In genomic region chr19:41906916-41907680, GRCh38 we compare ENCODE assay signal across 23 cellular contexts. TPM values are rescaled to one million over a fixed set of nuclear protein-coding genes. Genes with fewer than 3 reads are reported as not detected.
A peak's percentile ranks its signal among the peaks of the same experiment; 100 is the strongest.
DNase-seq lines count a peak whose midpoint lies in the region; ATAC-seq and TF ChIP-seq lines count a peak whose summit lies in the region.
"Had no signal": no experiment of that assay in that cellular context is flagged by ENCODE, and none has a peak within 500 bp of the region (broad histone marks: within the 10 kb centered on the region; RNA-seq: fewer than 3 reads in every experiment).

No MANE protein-coding gene starts in this region.

- peaks cover 14% of the 10 kb centered on the region for H3K27me3 Mint-ChIP-seq in T-helper 2 cell treated with Interferon-gamma antibody and Interleukin-4, amounts not matched to agents 5 μg/mL and 100 μg/mL, for 36 hours (ENCODE audit: low read depth)
- no peaks in the 10 kb centered on the region for H3K27me3 Mint-ChIP-seq in activated naive CD8-positive, alpha-beta T cell
- peaks cover 0 to 6% (median 4%) of the 10 kb centered on the region in 3 donors for H3K27me3 Mint-ChIP-seq in naive B cell

- peak overlapping the region; percentile 15; the same call in 1 of the 2 replicates for H3K27ac ChIP-seq in DOHH2 (ENCODE audit: low read depth, low read length)
- H3K27ac ChIP-seq: foreskin keratinocyte, hepatocyte, SJCRH30 had no signal

- H3K4me1 Mint-ChIP-seq in T-helper 2 cell treated with Interferon-gamma antibody and Interleukin-4, amounts not matched to agents 5 μg/mL and 100 μg/mL, for 36 hours (ENCODE audit: low read depth), result peaks cover 8% of the 10 kb centered on the region
- H3K4me1 Mint-ChIP-seq in activated naive CD8-positive, alpha-beta T cell (ENCODE audit: low read depth), result peaks cover 45% of the 10 kb centered on the region
- peaks cover 36 to 57% (median 43%) of the 10 kb centered on the region in 3 donors for H3K4me1 Mint-ChIP-seq in naive B cell

- H3K4me2 ChIP-seq in DOHH2 (ENCODE audit: low read length), result no peak overlapping the region
- H3K4me2 ChIP-seq: hepatocyte had no signal

- peak overlapping the region; percentile 56 for H3K27ac Mint-ChIP-seq in T-helper 2 cell treated with Interferon-gamma antibody and Interleukin-4, amounts not matched to agents 5 μg/mL and 100 μg/mL, for 36 hours
- H3K27ac Mint-ChIP-seq in activated naive CD8-positive, alpha-beta T cell, result peak overlapping the region; percentile 35
- H3K27ac Mint-ChIP-seq in naive B cell, result peak overlapping the region in 4 of 6 donors; percentile 40 to 69 (median 52)
- H3K27ac Mint-ChIP-seq: HFFc6, IgD-negative memory B cell had no signal

- H3K4me3 Mint-ChIP-seq in T-helper 2 cell treated with Interferon-gamma antibody and Interleukin-4, amounts not matched to agents 5 μg/mL and 100 μg/mL, for 36 hours, result no peak overlapping the region
- no peak overlapping the region for H3K4me3 Mint-ChIP-seq in activated naive CD8-positive, alpha-beta T cell
- H3K4me3 Mint-ChIP-seq in naive B cell, result no peak overlapping the region
- H3K4me3 Mint-ChIP-seq: HFFc6, IgD-negative memory B cell had no signal

- no peaks in the 10 kb centered on the region for H3K9me2 ChIP-seq in DOHH2 (replicated peaks; ENCODE audit: control insufficient read depth, low read length)

- peaks cover 51% of the 10 kb centered on the region for H3K36me3 ChIP-seq in DOHH2 (ENCODE audit: control insufficient read depth, low read length)

- no peaks in the 10 kb centered on the region for H4K20me1 ChIP-seq in DOHH2 (ENCODE audit: control insufficient read depth, insufficient read depth, low read depth, low read length)

- no peaks in the 10 kb centered on the region for H3K9me3 ChIP-seq in DOHH2 (ENCODE audit: control insufficient read depth, insufficient read depth, low read length)
- H3K9me3 ChIP-seq: MG63, SJCRH30 had no signal

- no peaks in the 10 kb centered on the region for H3K27me3 ChIP-seq in DOHH2 (ENCODE audit: control insufficient read depth, low read length)

- no peak overlapping the region for H3K4me3 ChIP-seq in DOHH2 (ENCODE audit: low read length)
- H3K4me3 ChIP-seq: hepatocyte, MG63, SJCRH30 had no signal

- no peak for DNase-seq in T-helper 2 cell treated with Interferon-gamma antibody and Interleukin-4, amounts not matched to agents 5 μg/mL and 100 μg/mL, for 36 hours (ENCODE audit: low spot score)
- DNase-seq in T-helper 2 cell (no peak), naive B cell (no peak), NCI-H2171 treated with DMSO at 0.1 percent for 48 hours (lab: John Stamatoyannopoulos, UW) (no peak), GM19240 (ENCODE audit: insufficient read length, low spot score) (no peak)
- DNase-seq: activated CD4-positive, CD25-positive, alpha-beta regulatory T cell; activated gamma-delta T cell; aorta; erythroblast; foreskin keratinocyte; HFFc6; islet precursor cell; MG63; NCI-H1436; NCI-H2171; OCI-M1; SJCRH30; stimulated activated CD4-positive, alpha-beta T cell treated with anti-CD3 and anti-CD28 coated beads, Interleukin-12 subunit alpha, Interleukin-12 subunit beta, amount 100 ng/mL, for 4 hours had no signal

- peaks cover 8% of the 10 kb centered on the region for H3F3A ChIP-seq in DOHH2 (ENCODE audit: control insufficient read depth, insufficient read depth)

- no peaks in the 10 kb centered on the region for H3K79me2 ChIP-seq in DOHH2 (ENCODE audit: control insufficient read depth, low read length)
- H3K79me2 ChIP-seq: hepatocyte had no signal

- no peak for TF ChIP-seq CTCF in DOHH2 (IDR thresholded peaks at IDR 0.05; ENCODE audit: low read depth, low read length, poor library complexity, severe bottlenecking)

- no peak for ATAC-seq in naive B cell (ENCODE audit: low read depth in 2 of 2)
- no peak for ATAC-seq in HG03439 (IDR thresholded peaks at IDR 0.05; ENCODE audit: unreplicated experiment)
- ATAC-seq: foreskin keratinocyte had no signal

- peaks cover 65% of the 10 kb centered on the region for H3K36me3 Mint-ChIP-seq in T-helper 2 cell treated with Interferon-gamma antibody and Interleukin-4, amounts not matched to agents 5 μg/mL and 100 μg/mL, for 36 hours (ENCODE audit: low read depth)
- H3K36me3 Mint-ChIP-seq in activated naive CD8-positive, alpha-beta T cell, result peaks cover 4% of the 10 kb centered on the region
- H3K36me3 Mint-ChIP-seq in naive B cell, result peaks cover 4 to 29% of the 10 kb centered on the region in 2 donors
- H3K36me3 Mint-ChIP-seq: IgD-negative memory B cell had no signal

- no peaks in the 10 kb centered on the region for H3K9me3 Mint-ChIP-seq in T-helper 2 cell treated with Interferon-gamma antibody and Interleukin-4, amounts not matched to agents 5 μg/mL and 100 μg/mL, for 36 hours
- no peaks in the 10 kb centered on the region for H3K9me3 Mint-ChIP-seq in activated naive CD8-positive, alpha-beta T cell (ENCODE audit: low read depth)
- H3K9me3 Mint-ChIP-seq in naive B cell, result no peaks in the 10 kb centered on the region
- H3K9me3 Mint-ChIP-seq: HFFc6, IgD-negative memory B cell had no signal

- peaks cover 7% of the 10 kb centered on the region for H3K4me1 ChIP-seq in DOHH2 (ENCODE audit: control insufficient read depth, low read length)
- H3K4me1 ChIP-seq: foreskin keratinocyte, SJCRH30 had no signal

RNA-seq across cellular contexts. Expression of gene ERFL, which starts 21.2 kb away (rescaled TPM):
- not detected for polyA plus RNA-seq in naive B cell (ENCODE audit: low read depth in 6 of 6)
- polyA plus RNA-seq: hepatocyte, IgD-negative memory B cell had no signal

RNA-seq across cellular contexts. Expression of gene ARHGEF1, which starts 24.1 kb away (rescaled TPM):
- polyA plus RNA-seq in naive B cell (ENCODE audit: low read depth in 6 of 6), result 100 to 1,000 TPM; 110 to 220 (median 122) TPM

RNA-seq across cellular contexts. Expression of gene CD79A, which starts 30.0 kb away (rescaled TPM):
- 1,000 to 10,000 TPM; 3,426 to 4,601 (median 4,008) TPM for polyA plus RNA-seq in naive B cell (ENCODE audit: low read depth in 6 of 6)

RNA-seq across cellular contexts. Expression of gene RPS19, which starts 47.0 kb away (rescaled TPM):
- polyA plus RNA-seq in naive B cell (ENCODE audit: low read depth in 6 of 6), result 1,000 to 10,000 TPM; 4,276 to 8,441 (median 6,198) TPM

RNA-seq across cellular contexts. Expression of gene RABAC1, which starts 52.0 kb away (rescaled TPM):
- 100 to 1,000 TPM; 218 to 268 (median 245) TPM for polyA plus RNA-seq in naive B cell (ENCODE audit: low read depth in 6 of 6)
